ENCODE assay signal across 15 cellular contexts in the genomic region with DNA sequence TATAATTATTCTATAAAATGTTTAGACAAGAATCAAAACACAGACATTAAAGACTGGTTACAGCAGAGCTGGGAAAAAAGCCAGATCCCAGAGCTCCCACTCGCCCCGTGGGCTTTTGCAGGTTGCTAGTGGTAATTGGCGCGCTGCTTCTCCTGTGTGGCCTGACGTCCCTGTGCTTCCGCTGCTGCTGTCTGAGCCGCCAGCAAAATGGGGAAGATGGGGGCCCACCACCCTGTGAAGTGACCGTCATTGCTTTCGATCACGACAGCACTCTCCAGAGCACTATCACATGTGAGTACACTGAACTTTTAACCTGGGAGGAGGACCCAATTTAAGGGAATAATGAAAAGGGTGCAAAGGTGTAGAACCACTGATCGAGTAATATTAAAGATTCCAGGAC. TPM values are rescaled to one million over a fixed set of nuclear protein-coding genes. Genes with fewer than 3 reads are reported as not detected.
A peak's percentile ranks its signal among the peaks of the same experiment; 100 is the strongest.
DNase-seq lines count a peak whose midpoint lies in the region; ATAC-seq and TF ChIP-seq lines count a peak whose summit lies in the region.
"Had no signal": no experiment of that assay in that cellular context is flagged by ENCODE, and none has a peak within 500 bp of the region (broad histone marks: within the 10 kb centered on the region; RNA-seq: fewer than 3 reads in every experiment).

No MANE protein-coding gene starts in this region.

- H3K4me3 ChIP-seq in mammary epithelial cell (replicated peaks in 1 of 3; ENCODE audit: insufficient read depth in 1 of 3, low read depth in 2 of 3, low read length in 3 of 3), result no peak overlapping the region
- peak overlapping the region; percentile 16 for H3K4me3 ChIP-seq in upper lobe of right lung
- H3K4me3 ChIP-seq: ascending aorta, skin epidermis had no signal

- CTCF ChIA-PET in mammary epithelial cell (lab: Charles Lee; ENCODE audit: low non-redundant PET) (interaction anchor here (0.6 kb wide), 1 partner anchor 259 kb away, joined by 3 read pairs; no protein-coding TSS in a partner anchor), MCF 10A (lab: Yijun Ruan, JAX) (interaction anchor here (0.7 to 11.3 kb wide), 2 partner anchors 30 to 50 kb away, joined by 5 to 255 read pairs; no protein-coding TSS in a partner anchor)

- H3K4me2 ChIP-seq in mammary epithelial cell (ENCODE audit: insufficient read depth, low read depth, low read length), result no peak overlapping the region

- no peaks in the 10 kb centered on the region for H3K9me3 Mint-ChIP-seq in MCF 10A (ENCODE audit: unreplicated experiment)
- H3K9me3 Mint-ChIP-seq: activated T-helper 1 cell treated with anti-CD3 and anti-CD28 coated beads, Interleukin-12 subunit alpha, Interleukin-12 subunit beta, Interleukin-2, Interleukin-4 antibody, amounts not matched to agents 30 ng/mL and 10 ng/mL and 1 ng/mL, durations not matched to agents 14 hours and 24 hours and 36 hours; nephron had no signal

- TF ChIP-seq CTCF in mammary epithelial cell (conservative IDR thresholded peaks at IDR 0.05 in 1 of 2, IDR thresholded peaks at IDR 0.05 in 1 of 2; ENCODE audit: extremely low read depth in 1 of 2, insufficient read depth in 1 of 2, low read depth in 1 of 2, low read length in 2 of 2), result no peak
- no peak for TF ChIP-seq CTCF in MCF 10A (IDR thresholded peaks at IDR 0.05; ENCODE audit: unreplicated experiment)
- TF ChIP-seq CTCF in upper lobe of right lung (IDR thresholded peaks at IDR 0.05), result no peak

- POLR2A ChIA-PET in MCF 10A (lab: Yijun Ruan, JAX), result no interaction called here

- H3K36me3 Mint-ChIP-seq in MCF 10A (ENCODE audit: insufficient read depth, unreplicated experiment), result no peaks in the 10 kb centered on the region

- H3K27ac ChIP-seq in mammary epithelial cell (ENCODE audit: insufficient read depth, low read depth, low read length) (no peak overlapping the region), upper lobe of right lung (peak overlapping the region; percentile 65)
- H3K27ac ChIP-seq: ascending aorta, skin epidermis had no signal

- peak overlapping the region; percentile 55 for H2AFZ ChIP-seq in mammary epithelial cell (ENCODE audit: low read depth, low read length)

- H3K27me3 ChIP-seq in mammary epithelial cell (ENCODE audit: insufficient read depth, low read length) (no peaks in the 10 kb centered on the region), upper lobe of right lung (no peaks in the 10 kb centered on the region)
- H3K27me3 ChIP-seq: ascending aorta had no signal

- intact Hi-C loops in mammary epithelial cell (cut with micrococcal nuclease), result no loop called here
- intact Hi-C loops in MCF 10A (cut with micrococcal nuclease), result no loop called here
- intact Hi-C loops in head of caudate nucleus (cut with DNase I), result no loop called here
- intact Hi-C loops in upper lobe of right lung (cut with DNase I), result no loop called here

- no peaks in the 10 kb centered on the region for H3K9me3 ChIP-seq in mammary epithelial cell (replicated peaks; ENCODE audit: insufficient read depth, low read length)
- H3K9me3 ChIP-seq in upper lobe of right lung, result no peaks in the 10 kb centered on the region
- H3K9me3 ChIP-seq: ascending aorta had no signal

- 44% methylated on average over 11 of the region's 11 CpGs for WGBS in mammary epithelial cell (ENCODE audit: low coverage, missing lambda C conversion rate)

- peak; percentile 82 for ATAC-seq in upper lobe of right lung

- H3K4me1 ChIP-seq in mammary epithelial cell (ENCODE audit: insufficient read depth, low read length) (peaks cover 19% of the 10 kb centered on the region), upper lobe of right lung (peaks cover 14% of the 10 kb centered on the region)
- H3K4me1 ChIP-seq: ascending aorta had no signal

- no peaks in the 10 kb centered on the region for H4K20me1 ChIP-seq in mammary epithelial cell (ENCODE audit: insufficient read depth, low read length)

- H3K9ac ChIP-seq in mammary epithelial cell (ENCODE audit: insufficient read depth, low read length), result no peak overlapping the region

- no TSS peak for BruUV-seq in mammary epithelial cell (replicated peaks; lab: Mats Ljungman, UMichigan)
- no TSS peak for BruUV-seq in MCF 10A (replicated peaks; lab: Mats Ljungman, UMichigan)

- H3K36me3 ChIP-seq in mammary epithelial cell (ENCODE audit: insufficient read depth, low read length) (no peaks in the 10 kb centered on the region), upper lobe of right lung (no peaks in the 10 kb centered on the region)
- H3K36me3 ChIP-seq: ascending aorta had no signal

- no peak for DNase-seq in mammary epithelial cell
- no peak for DNase-seq in MCF 10A (ENCODE audit: unreplicated experiment)
- DNase-seq in head of caudate nucleus, result peak in 37 of 42 donors; percentile 18 to 76 (median 46)
- DNase-seq in midbrain (lab: John Stamatoyannopoulos, UW), result peak; percentile 43
- peak; percentile 83 for DNase-seq in upper lobe of right lung
- DNase-seq in stimulated activated CD4-positive, alpha-beta T cell treated with anti-CD3 and anti-CD28 coated beads, Interleukin-2, amount 100 ng/mL, for 24 hours, result no peak
- DNase-seq in activated CD4-positive, alpha-beta T cell treated with anti-CD3 and anti-CD28 coated beads, Interleukin-2, amount 50 U/mL, for 4 hours, result no peak
- DNase-seq in NCI-H526 treated with DMSO at 0.1 percent for 48 hours (lab: John Stamatoyannopoulos, UW), result no peak
- DNase-seq: activated CD4-positive, alpha-beta T cell treated with anti-CD3 and anti-CD28 coated beads for 48 hours had no signal

- no peak overlapping the region for H3K4me3 Mint-ChIP-seq in MCF 10A (ENCODE audit: unreplicated experiment)
- H3K4me3 Mint-ChIP-seq: activated T-helper 1 cell treated with anti-CD3 and anti-CD28 coated beads, Interleukin-12 subunit alpha, Interleukin-12 subunit beta, Interleukin-2, Interleukin-4 antibody, amounts not matched to agents 30 ng/mL and 10 ng/mL and 1 ng/mL, durations not matched to agents 14 hours and 24 hours and 36 hours; nephron had no signal

- H3K27ac Mint-ChIP-seq in MCF 10A (ENCODE audit: low read depth, unreplicated experiment), result no peak overlapping the region
- H3K27ac Mint-ChIP-seq: activated T-helper 1 cell treated with anti-CD3 and anti-CD28 coated beads, Interleukin-12 subunit alpha, Interleukin-12 subunit beta, Interleukin-2, Interleukin-4 antibody, amounts not matched to agents 30 ng/mL and 10 ng/mL and 1 ng/mL, durations not matched to agents 14 hours and 24 hours and 36 hours; nephron had no signal

- dilution Hi-C loops in mammary epithelial cell (cut with HindIII; ENCODE audit: low sequenced_read_pairs), result no loop called here

- H3K79me2 ChIP-seq in mammary epithelial cell (ENCODE audit: insufficient read depth, low read length), result no peaks in the 10 kb centered on the region

- H3K4me1 Mint-ChIP-seq in MCF 10A (ENCODE audit: insufficient read depth, unreplicated experiment), result peaks cover 16% of the 10 kb centered on the region

- in situ Hi-C loops in mammary epithelial cell (cut with MboI; ENCODE audit: low sequenced_read_pairs in 2 of 2), result no loop called here

- H3K27me3 Mint-ChIP-seq in MCF 10A (ENCODE audit: insufficient read depth, unreplicated experiment), result no peaks in the 10 kb centered on the region

RNA-seq across cellular contexts. Expression of gene TMEM52B, which starts 7.5 kb away (rescaled TPM):
- total RNA-seq in mammary epithelial cell (not detected), MCF 10A (2022) (not detected in 2 replicates), upper lobe of right lung (2.3 TPM)
- polyA plus RNA-seq in mammary epithelial cell, result not detected
- not detected for polyA minus RNA-seq in mammary epithelial cell
- total RNA-seq: activated T-helper 1 cell treated with anti-CD3 and anti-CD28 coated beads, Interleukin-12 subunit alpha, Interleukin-12 subunit beta, Interleukin-2, Interleukin-4 antibody, amounts not matched to agents 30 ng/mL and 10 ng/mL and 1 ng/mL, durations not matched to agents 14 hours and 24 hours and 36 hours; ascending aorta; T-helper 1 cell treated with Interleukin-12 subunit alpha and Interleukin-12 subunit beta and Interleukin-4 antibody, amounts not matched to agents 30 ng/mL and 1 ng/mL, for 36 hours had no signal

RNA-seq across cellular contexts. Expression of gene OLR1, which starts 14.4 kb away (rescaled TPM):
- total RNA-seq in mammary epithelial cell (under 1 TPM in 1 of 2 donors, not detected in 1; 0.17 TPM), MCF 10A (2022) (0.25 TPM in 1 of 2 replicates, not detected in the other), upper lobe of right lung (96.1 TPM)
- polyA plus RNA-seq in mammary epithelial cell, result 0.10 TPM
- not detected for polyA minus RNA-seq in mammary epithelial cell
- total RNA-seq: activated T-helper 1 cell treated with anti-CD3 and anti-CD28 coated beads, Interleukin-12 subunit alpha, Interleukin-12 subunit beta, Interleukin-2, Interleukin-4 antibody, amounts not matched to agents 30 ng/mL and 10 ng/mL and 1 ng/mL, durations not matched to agents 14 hours and 24 hours and 36 hours; T-helper 1 cell treated with Interleukin-12 subunit alpha and Interleukin-12 subunit beta and Interleukin-4 antibody, amounts not matched to agents 30 ng/mL and 1 ng/mL, for 36 hours had no signal

RNA-seq across cellular contexts. Expression of gene GABARAPL1, which starts 26.4 kb away (rescaled TPM):
- total RNA-seq in mammary epithelial cell, result 10 to 100 TPM; 18.6 to 55.0 TPM
- 10.1 TPM for polyA plus RNA-seq in mammary epithelial cell
- polyA minus RNA-seq in mammary epithelial cell, result 0.88 TPM
- total RNA-seq in MCF 10A (2022), result 19.7 and 28.1 TPM in 2 replicates
- 114 TPM for total RNA-seq in upper lobe of right lung

RNA-seq across cellular contexts. Expression of gene CLEC7A, which starts 56.3 kb away (rescaled TPM):
- total RNA-seq in mammary epithelial cell (not detected), MCF 10A (2022) (not detected in 2 replicates), upper lobe of right lung (51.1 TPM)
- polyA plus RNA-seq in mammary epithelial cell, result 0.02 TPM
- polyA minus RNA-seq in mammary epithelial cell, result not detected
- total RNA-seq: A172; activated T-helper 1 cell treated with anti-CD3 and anti-CD28 coated beads, Interleukin-12 subunit alpha, Interleukin-12 subunit beta, Interleukin-2, Interleukin-4 antibody, amounts not matched to agents 30 ng/mL and 10 ng/mL and 1 ng/mL, durations not matched to agents 14 hours and 24 hours and 36 hours had no signal

Comparison
In these comparisons a context has a peak if more than half of its experiments do, and no peak if none do; other contexts are left out.
1. DNase-seq: peak in head of caudate nucleus (37 of 42), midbrain (single experiment) and upper lobe of right lung (single experiment); none in mammary epithelial cell (single experiment), MCF 10A (single experiment), stimulated activated CD4-positive, alpha-beta T cell treated with anti-CD3 and anti-CD28 coated beads, Interleukin-2, amount 100 ng/mL, for 24 hours (0 of 2), activated CD4-positive, alpha-beta T cell treated with anti-CD3 and anti-CD28 coated beads, Interleukin-2, amount 50 U/mL, for 4 hours (0 of 2) and NCI-H526 treated with DMSO at 0.1 percent for 48 hours (single experiment).
2. RNA of gene OLR1, which starts 14.4 kb away (total RNA-seq): 96.1 TPM in upper lobe of right lung (single experiment); 0.25 TPM in MCF 10A and 0.17 TPM in mammary epithelial cell; every median in the first group is over 10 times any median in the second.